In the genomic region with DNA sequence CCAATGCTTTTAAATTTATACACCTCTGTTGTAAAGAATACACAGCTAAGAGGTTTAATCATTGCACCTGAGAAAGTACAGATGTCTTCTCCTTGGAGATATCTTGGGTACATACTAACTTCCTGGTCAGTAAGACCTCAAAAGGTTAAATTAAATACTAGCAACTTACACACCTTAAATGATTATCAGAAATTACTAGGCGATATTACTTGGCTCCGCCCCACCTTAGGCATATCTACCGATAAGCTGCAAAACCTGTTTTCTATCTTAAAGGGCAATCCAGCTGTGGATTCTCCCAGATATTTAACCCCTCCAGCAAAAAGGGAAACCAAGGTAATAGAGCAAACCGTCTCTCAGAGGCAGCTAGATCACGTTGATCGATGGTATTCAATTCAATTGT, we compare ENCODE assay signal across 1 cellular context.
TF ChIP-seq lines count a peak whose summit lies in the region.

No MANE protein-coding gene starts in this region.

TF ChIP-seq in GM23338, 12 proteins besides CTCF, POLR2A, EP300 and RAD21 (continued from another document):
- TF ChIP-seq, protein P1, sequence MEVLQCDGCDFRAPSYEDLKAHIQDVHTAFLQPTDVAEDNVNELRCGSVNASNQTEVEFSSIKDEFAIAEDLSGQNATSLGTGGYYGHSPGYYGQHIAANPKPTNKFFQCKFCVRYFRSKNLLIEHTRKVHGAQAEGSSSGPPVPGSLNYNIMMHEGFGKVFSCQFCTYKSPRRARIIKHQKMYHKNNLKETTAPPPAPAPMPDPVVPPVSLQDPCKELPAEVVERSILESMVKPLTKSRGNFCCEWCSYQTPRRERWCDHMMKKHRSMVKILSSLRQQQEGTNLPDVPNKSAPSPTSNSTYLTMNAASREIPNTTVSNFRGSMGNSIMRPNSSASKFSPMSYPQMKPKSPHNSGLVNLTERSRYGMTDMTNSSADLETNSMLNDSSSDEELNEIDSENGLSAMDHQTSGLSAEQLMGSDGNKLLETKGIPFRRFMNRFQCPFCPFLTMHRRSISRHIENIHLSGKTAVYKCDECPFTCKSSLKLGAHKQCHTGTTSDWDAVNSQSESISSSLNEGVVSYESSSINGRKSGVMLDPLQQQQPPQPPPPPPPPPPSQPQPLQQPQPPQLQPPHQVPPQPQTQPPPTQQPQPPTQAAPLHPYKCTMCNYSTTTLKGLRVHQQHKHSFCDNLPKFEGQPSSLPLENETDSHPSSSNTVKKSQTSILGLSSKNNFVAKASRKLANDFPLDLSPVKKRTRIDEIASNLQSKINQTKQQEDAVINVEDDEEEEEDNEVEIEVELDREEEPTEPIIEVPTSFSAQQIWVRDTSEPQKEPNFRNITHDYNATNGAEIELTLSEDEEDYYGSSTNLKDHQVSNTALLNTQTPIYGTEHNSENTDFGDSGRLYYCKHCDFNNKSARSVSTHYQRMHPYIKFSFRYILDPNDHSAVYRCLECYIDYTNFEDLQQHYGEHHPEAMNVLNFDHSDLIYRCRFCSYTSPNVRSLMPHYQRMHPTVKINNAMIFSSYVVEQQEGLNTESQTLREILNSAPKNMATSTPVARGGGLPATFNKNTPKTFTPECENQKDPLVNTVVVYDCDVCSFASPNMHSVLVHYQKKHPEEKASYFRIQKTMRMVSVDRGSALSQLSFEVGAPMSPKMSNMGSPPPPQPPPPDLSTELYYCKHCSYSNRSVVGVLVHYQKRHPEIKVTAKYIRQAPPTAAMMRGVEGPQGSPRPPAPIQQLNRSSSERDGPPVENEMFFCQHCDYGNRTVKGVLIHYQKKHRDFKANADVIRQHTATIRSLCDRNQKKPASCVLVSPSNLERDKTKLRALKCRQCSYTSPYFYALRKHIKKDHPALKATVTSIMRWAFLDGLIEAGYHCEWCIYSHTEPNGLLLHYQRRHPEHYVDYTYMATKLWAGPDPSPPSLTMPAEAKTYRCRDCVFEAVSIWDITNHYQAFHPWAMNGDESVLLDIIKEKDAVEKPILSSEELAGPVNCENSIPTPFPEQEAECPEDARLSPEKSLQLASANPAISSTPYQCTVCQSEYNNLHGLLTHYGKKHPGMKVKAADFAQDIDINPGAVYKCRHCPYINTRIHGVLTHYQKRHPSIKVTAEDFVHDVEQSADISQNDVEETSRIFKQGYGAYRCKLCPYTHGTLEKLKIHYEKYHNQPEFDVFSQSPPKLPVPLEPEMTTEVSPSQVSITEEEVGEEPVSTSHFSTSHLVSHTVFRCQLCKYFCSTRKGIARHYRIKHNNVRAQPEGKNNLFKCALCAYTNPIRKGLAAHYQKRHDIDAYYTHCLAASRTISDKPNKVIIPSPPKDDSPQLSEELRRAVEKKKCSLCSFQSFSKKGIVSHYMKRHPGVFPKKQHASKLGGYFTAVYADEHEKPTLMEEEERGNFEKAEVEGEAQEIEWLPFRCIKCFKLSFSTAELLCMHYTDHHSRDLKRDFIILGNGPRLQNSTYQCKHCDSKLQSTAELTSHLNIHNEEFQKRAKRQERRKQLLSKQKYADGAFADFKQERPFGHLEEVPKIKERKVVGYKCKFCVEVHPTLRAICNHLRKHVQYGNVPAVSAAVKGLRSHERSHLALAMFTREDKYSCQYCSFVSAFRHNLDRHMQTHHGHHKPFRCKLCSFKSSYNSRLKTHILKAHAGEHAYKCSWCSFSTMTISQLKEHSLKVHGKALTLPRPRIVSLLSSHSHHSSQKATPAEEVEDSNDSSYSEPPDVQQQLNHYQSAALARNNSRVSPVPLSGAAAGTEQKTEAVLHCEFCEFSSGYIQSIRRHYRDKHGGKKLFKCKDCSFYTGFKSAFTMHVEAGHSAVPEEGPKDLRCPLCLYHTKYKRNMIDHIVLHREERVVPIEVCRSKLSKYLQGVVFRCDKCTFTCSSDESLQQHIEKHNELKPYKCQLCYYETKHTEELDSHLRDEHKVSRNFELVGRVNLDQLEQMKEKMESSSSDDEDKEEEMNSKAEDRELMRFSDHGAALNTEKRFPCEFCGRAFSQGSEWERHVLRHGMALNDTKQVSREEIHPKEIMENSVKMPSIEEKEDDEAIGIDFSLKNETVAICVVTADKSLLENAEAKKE (CRISPR knock-in tag; IDR thresholded peaks at IDR 0.05), result no peak
- TF ChIP-seq NANOG (IDR thresholded peaks at IDR 0.05; ENCODE audit: borderline replicate concordance), result no peak
- TF ChIP-seq, protein P2, sequence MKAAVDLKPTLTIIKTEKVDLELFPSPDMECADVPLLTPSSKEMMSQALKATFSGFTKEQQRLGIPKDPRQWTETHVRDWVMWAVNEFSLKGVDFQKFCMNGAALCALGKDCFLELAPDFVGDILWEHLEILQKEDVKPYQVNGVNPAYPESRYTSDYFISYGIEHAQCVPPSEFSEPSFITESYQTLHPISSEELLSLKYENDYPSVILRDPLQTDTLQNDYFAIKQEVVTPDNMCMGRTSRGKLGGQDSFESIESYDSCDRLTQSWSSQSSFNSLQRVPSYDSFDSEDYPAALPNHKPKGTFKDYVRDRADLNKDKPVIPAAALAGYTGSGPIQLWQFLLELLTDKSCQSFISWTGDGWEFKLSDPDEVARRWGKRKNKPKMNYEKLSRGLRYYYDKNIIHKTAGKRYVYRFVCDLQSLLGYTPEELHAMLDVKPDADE (IDR thresholded peaks at IDR 0.05), result no peak
- no peak for TF ChIP-seq EZH2 (IDR thresholded peaks at IDR 0.05; ENCODE audit: low read depth, unreplicated experiment)
TF ChIP-seq in GM23338: peak in this region for 0.
